ENCODE assay signal across 8 cellular contexts in the genomic region with DNA sequence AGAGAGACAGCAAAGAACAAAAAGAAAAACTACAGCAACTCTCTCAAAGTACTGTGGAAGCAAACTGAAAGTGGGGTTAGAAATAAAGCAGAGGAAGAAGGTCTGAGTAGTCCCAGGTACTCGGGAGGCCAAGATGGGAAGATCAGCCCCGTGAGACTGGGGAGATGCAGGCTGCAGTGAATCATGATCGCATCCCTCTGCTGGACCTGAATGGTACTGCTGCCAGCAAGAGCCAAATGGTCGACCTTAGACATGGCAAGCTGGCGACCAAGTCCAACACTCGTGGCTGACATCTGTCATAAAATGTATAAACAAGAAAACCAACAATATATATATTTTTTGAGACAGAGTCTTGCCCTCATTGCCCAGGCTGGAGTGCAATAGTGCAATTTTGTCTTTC. TPM values are rescaled to one million over a fixed set of nuclear protein-coding genes. Genes with fewer than 3 reads are reported as not detected.
DNase-seq lines count a peak whose midpoint lies in the region; ATAC-seq and TF ChIP-seq lines count a peak whose summit lies in the region.

No MANE protein-coding gene starts in this region.

- POLR2A ChIA-PET in RWPE1 (lab: Yijun Ruan, JAX; ENCODE audit: low non-redundant PET): no interaction called here

- no peak overlapping the region for H3K4me2 ChIP-seq in hepatocyte

- no peaks in the 10 kb centered on the region for H3K36me3 ChIP-seq in hepatocyte (replicated peaks; ENCODE audit: insufficient read depth, low read depth)

- no peaks in the 10 kb centered on the region for H4K20me1 ChIP-seq in hepatocyte (ENCODE audit: insufficient read depth, poor library complexity, severe bottlenecking)

- H3K27me3 ChIP-seq in hepatocyte: no peaks in the 10 kb centered on the region

- H2AFZ ChIP-seq in hepatocyte: no peak overlapping the region

- TF ChIP-seq CTCF in RWPE1 (conservative IDR thresholded peaks at IDR 0.05; ENCODE audit: low read depth) (0 out of 2 replicates have a peak, but pooled peaks have one; percentile 17), hepatocyte (IDR thresholded peaks at IDR 0.05; ENCODE audit: poor library complexity) (peak; percentile 29)

- no peaks in the 10 kb centered on the region for H3K9me3 ChIP-seq in hepatocyte (ENCODE audit: low read depth)

- H3K9me2 ChIP-seq in hepatocyte (replicated peaks; ENCODE audit: insufficient read depth): no peaks in the 10 kb centered on the region

- no peak overlapping the region for H3K4me3 ChIP-seq in hepatocyte

- ATAC-seq in GM18861 (IDR thresholded peaks at IDR 0.05; ENCODE audit: unreplicated experiment): peak; percentile 54

- 36% methylated on average over 6 of the region's 6 CpGs for WGBS in hepatocyte (ENCODE audit: low lambda C conversion rate, missing lambda C conversion rate)

- no peak overlapping the region for H3K27ac ChIP-seq in RWPE1
- no peak overlapping the region for H3K27ac ChIP-seq in hepatocyte

- DNase-seq in AG08395 (ENCODE audit: low spot score) (peak; percentile 35), RWPE1 (ENCODE audit: low spot score) (no peak), hepatocyte (ENCODE audit: low spot score) (peak; percentile 51), mesenteric fat pad (ENCODE audit: low spot score) (no peak), DMS153 treated with DMSO at 0.1 percent for 48 hours (lab: John Stamatoyannopoulos, UW; ENCODE audit: unreplicated experiment) (no peak)
- peak; percentile 65 for DNase-seq in activated naive CD4-positive, alpha-beta T cell treated with anti-CD3 and anti-CD28 coated beads, Interleukin-2, amount 50 U/mL, for 16 hours
- peak; percentile 71 to 73 for DNase-seq in stimulated activated CD4-positive, alpha-beta T cell treated with anti-CD3 and anti-CD28 coated beads, Interleukin-2, amount 100 ng/mL, for 24 hours

- no peaks in the 10 kb centered on the region for H3K79me2 ChIP-seq in hepatocyte

- CTCF ChIA-PET in RWPE1 (lab: Yijun Ruan, JAX): interaction anchor here (0.6 kb wide), 2 partner anchors 16 to 300 kb away, joined by 3 to 4 read pairs; no protein-coding TSS in a partner anchor

- H3K4me1 ChIP-seq in hepatocyte (ENCODE audit: insufficient read depth): no peaks in the 10 kb centered on the region

RNA-seq across cellular contexts. Expression of a gene that starts 33.7 kb away (rescaled TPM):
- 6.5 and 11.2 TPM in 2 replicates for total RNA-seq in hepatocyte
- 0.93 and 2.4 TPM in 2 replicates for polyA plus RNA-seq in hepatocyte
- 2.0 TPM for total RNA-seq in mesenteric fat pad

Comparison
In these comparisons a context has a peak if more than half of its experiments do, and no peak if none do; other contexts are left out.
1. DNase-seq: peak in AG08395 (single experiment), activated naive CD4-positive, alpha-beta T cell treated with anti-CD3 and anti-CD28 coated beads, Interleukin-2, amount 50 U/mL, for 16 hours (single experiment), hepatocyte (single experiment) and stimulated activated CD4-positive, alpha-beta T cell treated with anti-CD3 and anti-CD28 coated beads, Interleukin-2, amount 100 ng/mL, for 24 hours (2 of 2); none in RWPE1 (single experiment), mesenteric fat pad (single experiment) and DMS153 treated with DMSO at 0.1 percent for 48 hours (single experiment).